17 cellular contexts compared by ENCODE assay signal in the genomic region with DNA sequence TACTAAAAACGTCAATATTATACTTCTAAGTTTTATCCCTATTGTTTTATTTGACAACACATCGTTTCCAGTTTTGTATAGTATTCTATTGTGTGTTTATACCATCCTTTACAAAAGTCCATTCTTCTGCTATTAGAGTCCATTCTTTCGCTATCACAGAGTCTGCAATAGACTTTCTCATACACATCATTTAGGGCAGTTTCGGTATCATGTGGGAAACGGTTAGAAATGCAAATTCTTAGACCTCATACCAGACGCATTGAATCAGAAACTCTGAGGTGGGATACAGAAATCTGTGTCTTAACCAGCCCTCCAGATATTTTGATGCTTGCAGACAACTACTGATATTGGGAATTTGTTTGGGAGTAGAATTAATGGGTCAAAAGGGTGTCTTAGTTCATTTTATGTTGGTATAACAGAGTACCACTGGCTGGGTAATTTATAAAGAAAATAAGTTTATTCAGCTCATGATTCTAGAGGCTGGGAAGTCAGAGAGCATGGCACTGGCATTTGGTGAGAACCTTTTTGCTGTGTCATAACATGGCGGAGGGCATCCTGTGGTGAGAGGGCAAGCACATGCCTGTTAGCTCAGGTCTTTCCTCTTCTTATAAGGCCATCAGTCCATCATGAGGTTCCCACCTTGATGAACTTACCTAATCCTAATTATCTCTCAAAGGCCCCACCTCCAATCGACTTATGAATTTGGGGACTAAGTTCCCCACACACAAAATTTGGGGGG. TPM values are rescaled to one million over a fixed set of nuclear protein-coding genes. Genes with fewer than 3 reads are reported as not detected.
DNase-seq lines count a peak whose midpoint lies in the region; ATAC-seq, FAIRE-seq and TF ChIP-seq lines count a peak whose summit lies in the region.
"Had no signal": no experiment of that assay in that cellular context is flagged by ENCODE, and none has a peak within 500 bp of the region (broad histone marks: within the 10 kb centered on the region; RNA-seq: fewer than 3 reads in every experiment).

No MANE protein-coding gene starts in this region.

- H3K36me3 ChIP-seq in GM23338 (ENCODE audit: insufficient read depth): no peaks in the 10 kb centered on the region
- H3K36me3 ChIP-seq in neural progenitor cell: no peaks in the 10 kb centered on the region
- no peaks in the 10 kb centered on the region for H3K36me3 ChIP-seq in lower lobe of right lung
- H3K36me3 ChIP-seq: SJCRH30 had no signal

- no peak overlapping the region for H3K9ac ChIP-seq in neural progenitor cell

- H3K9me3 Mint-ChIP-seq in GM23338 (no peaks in the 10 kb centered on the region), neural progenitor cell (no peaks in the 10 kb centered on the region)

- H3K36me3 Mint-ChIP-seq in GM23338 (ENCODE audit: low read depth) (no peaks in the 10 kb centered on the region), neural progenitor cell (no peaks in the 10 kb centered on the region)

- intact Hi-C loops in lower lobe of right lung (cut with DNase I): no loop called here

- H3K27ac Mint-ChIP-seq in GM23338 (no peak overlapping the region), neural progenitor cell (no peak overlapping the region)
- H3K27ac Mint-ChIP-seq: naive thymus-derived CD4-positive, alpha-beta T cell had no signal

- H3K27ac ChIP-seq in GM23338 (ENCODE audit: low read depth) (no peak overlapping the region), neural progenitor cell (no peak overlapping the region), lower lobe of right lung (no peak overlapping the region)
- H3K27ac ChIP-seq: SJCRH30, skin epidermis had no signal

- H3K27me3 ChIP-seq in GM23338 (ENCODE audit: insufficient read depth) (no peaks in the 10 kb centered on the region), neural progenitor cell (no peaks in the 10 kb centered on the region), lower lobe of right lung (ENCODE audit: low read depth) (no peaks in the 10 kb centered on the region)
- H3K27me3 ChIP-seq: SJCRH30 had no signal

- H3K4me1 Mint-ChIP-seq in GM23338 (peaks cover 9% of the 10 kb centered on the region), neural progenitor cell (peaks cover 18% of the 10 kb centered on the region)
- H3K4me1 Mint-ChIP-seq: naive thymus-derived CD4-positive, alpha-beta T cell had no signal

- TF ChIP-seq CTCF in GM10266 (IDR thresholded peaks at IDR 0.05; ENCODE audit: control insufficient read depth, insufficient read depth, low read depth, missing control alignments) (no peak), GM23338 (conservative IDR thresholded peaks at IDR 0.05; ENCODE audit: low read depth in 2 of 2) (no peak), neural progenitor cell (IDR thresholded peaks at IDR 0.05) (no peak), lower lobe of right lung (IDR thresholded peaks at IDR 0.05) (no peak)

- H3K4me3 Mint-ChIP-seq in GM23338: no peak overlapping the region
- H3K4me3 Mint-ChIP-seq in neural progenitor cell: no peak overlapping the region
- H3K4me3 Mint-ChIP-seq: naive thymus-derived CD4-positive, alpha-beta T cell had no signal

- ATAC-seq in GM23338 (no peak), HG03175 (IDR thresholded peaks at IDR 0.05; ENCODE audit: unreplicated experiment) (peak; percentile 98), lower lobe of right lung (no peak)
- ATAC-seq: naive thymus-derived CD4-positive, alpha-beta T cell had no signal

- H3K4me3 ChIP-seq in GM23338 (no peak overlapping the region), neural progenitor cell (no peak overlapping the region), lower lobe of right lung (no peak overlapping the region)
- H3K4me3 ChIP-seq: SJCRH30, skin epidermis had no signal

- DNase-seq in GM10266 (ENCODE audit: extremely low spot score) (peak; percentile 43), GM19239 (ENCODE audit: insufficient read length, low spot score) (peak; percentile 21), GM23338 (ENCODE audit: low spot score) (no peak), neural progenitor cell (ENCODE audit: low spot score) (no peak), medulla oblongata (ENCODE audit: extremely low spot score) (no peak), lower lobe of right lung (no peak), HuH-7.5 (ENCODE audit: low spot score) (no peak)
- DNase-seq: DND-41; H7; naive thymus-derived CD4-positive, alpha-beta T cell; SJCRH30 had no signal

- no peaks in the 10 kb centered on the region for H3K9me3 ChIP-seq in neural progenitor cell (ENCODE audit: low read depth)
- no peaks in the 10 kb centered on the region for H3K9me3 ChIP-seq in lower lobe of right lung
- H3K9me3 ChIP-seq: SJCRH30 had no signal

- no peaks in the 10 kb centered on the region for H3K9me2 ChIP-seq in GM23338 (ENCODE audit: insufficient read depth)

- peak overlapping the region; percentile 73; the same call in 1 of the 2 replicates for H2AFZ ChIP-seq in GM23338
- no peak overlapping the region for H2AFZ ChIP-seq in neural progenitor cell (replicated peaks)

- H4K20me1 ChIP-seq in GM23338 (replicated peaks; ENCODE audit: insufficient read depth) (no peaks in the 10 kb centered on the region), neural progenitor cell (ENCODE audit: low read depth) (no peaks in the 10 kb centered on the region)

- peak; percentile 91 for FAIRE-seq in GM19239 (lab: Jason Lieb, UNC)
- FAIRE-seq: islet of Langerhans had no signal

- H3K4me2 ChIP-seq in GM23338 (no peak overlapping the region), neural progenitor cell (no peak overlapping the region)

- H3K79me2 ChIP-seq in GM23338 (replicated peaks; ENCODE audit: insufficient read depth) (no peaks in the 10 kb centered on the region), neural progenitor cell (ENCODE audit: low read depth) (no peaks in the 10 kb centered on the region)

- H3F3A ChIP-seq in GM23338 (replicated peaks; ENCODE audit: low read depth) (no peaks in the 10 kb centered on the region), neural progenitor cell (ENCODE audit: low read depth) (no peaks in the 10 kb centered on the region)

- 0 out of 2 replicates have a peak, but pooled peaks cover 3% of the 10 kb centered on the region for H3K4me1 ChIP-seq in GM23338 (ENCODE audit: insufficient read depth)
- H3K4me1 ChIP-seq in neural progenitor cell: no peaks in the 10 kb centered on the region
- no peaks in the 10 kb centered on the region for H3K4me1 ChIP-seq in lower lobe of right lung
- H3K4me1 ChIP-seq: SJCRH30 had no signal

- H3K27me3 Mint-ChIP-seq in GM23338 (ENCODE audit: insufficient read depth, low read depth, poor library complexity) (no peaks in the 10 kb centered on the region), neural progenitor cell (ENCODE audit: insufficient read depth, low read depth) (peaks cover 3% of the 10 kb centered on the region)

TF ChIP-seq in GM23338, 12 proteins besides CTCF, POLR2A, EP300 and RAD21 (continues in another document):
- no peak for TF ChIP-seq NANOG (IDR thresholded peaks at IDR 0.05; ENCODE audit: borderline replicate concordance)
- no peak for TF ChIP-seq CREB1 (CRISPR knock-in tag; IDR thresholded peaks at IDR 0.05; ENCODE audit: low read depth)
- TF ChIP-seq POLR2AphosphoS5 (IDR thresholded peaks at IDR 0.05; ENCODE audit: low read depth): no peak
- no peak for TF ChIP-seq ZNF114 (CRISPR knock-in tag; IDR thresholded peaks at IDR 0.05)
- TF ChIP-seq STAT1 (IDR thresholded peaks at IDR 0.05; ENCODE audit: unreplicated experiment): no peak
- no peak for TF ChIP-seq EZH2 (IDR thresholded peaks at IDR 0.05; ENCODE audit: low read depth, unreplicated experiment)

RNA-seq across cellular contexts. Expression of gene CARTPT, which starts 21.1 kb away (rescaled TPM):
- total RNA-seq in GM23338 (2014; rRNA removed; shearing (Covaris generic)): not detected in 2 replicates
- polyA plus RNA-seq in GM23338 (2016; fragmentation: Nextera tagmentation; extraction: Ambion mirVana): not detected in 2 replicates
- total RNA-seq in neural progenitor cell (ENCODE audit: low replicate concordance): not detected in 2 replicates
- not detected for total RNA-seq in lower lobe of right lung
- total RNA-seq: cardiac septum; H7; naive thymus-derived CD4-positive, alpha-beta T cell; NCI-H460; SJCRH30 had no signal
- polyA plus RNA-seq: AG04450; naive thymus-derived CD4-positive, alpha-beta T cell had no signal

Comparison
In these comparisons a context has a peak if more than half of its experiments do, and no peak if none do; other contexts are left out.
1. DNase-seq: peak in GM10266 (single experiment) and GM19239 (single experiment); none in GM23338 (single experiment), neural progenitor cell (single experiment), medulla oblongata (single experiment), lower lobe of right lung (single experiment) and HuH-7.5 (single experiment).